Comparison of ENCODE assay signal across 25 cellular contexts in genomic region chr1:235319255-235319654, GRCh38. TPM values are rescaled to one million over a fixed set of nuclear protein-coding genes. Genes with fewer than 3 reads are reported as not detected.
A peak's percentile ranks its signal among the peaks of the same experiment; 100 is the strongest.
DNase-seq lines count a peak whose midpoint lies in the region; ATAC-seq lines count a peak whose summit lies in the region.
"Had no signal": no experiment of that assay in that cellular context is flagged by ENCODE, and none has a peak within 500 bp of the region (broad histone marks: within the 10 kb centered on the region; RNA-seq: fewer than 3 reads in every experiment).

No MANE protein-coding gene starts in this region.

- DNase-seq in stimulated activated naive CD8-positive, alpha-beta T cell treated with anti-CD3 and anti-CD28 coated beads, Interleukin-15, amount 100 ng/mL, for 72 hours: no peak
- peak; percentile 34 for DNase-seq in iris pigment epithelial cell (ENCODE audit: low read depth)
- no peak for DNase-seq in activated CD4-positive, CD25-positive, alpha-beta regulatory T cell treated with anti-CD3 and anti-CD28 coated beads, Interleukin-2, amount 50 U/mL, for 72 hours
- DNase-seq in activated gamma-delta T cell (lab: John Stamatoyannopoulos, UW): no peak
- DNase-seq: activated gamma-delta T cell treated with Interleukin-2 at 50 U/mL for 16 hours, anterior cingulate cortex, BE2C, Caco-2, DMS53, hippocampal formation, mucosa of descending colon, NCI-H1092, NCI-H1694, NCI-H748 treated with DMSO at 0.1 percent for 48 hours, ovary, Peyer's patch, retina, SHP77 treated with DMSO at 0.1 percent for 48 hours, small intestine, stomach had no signal

- no peaks in the 10 kb centered on the region for H3K9me3 Mint-ChIP-seq in stimulated activated naive CD8-positive, alpha-beta T cell treated with anti-CD3 and anti-CD28 coated beads, Interleukin-15, Interleukin-2, amounts not matched to agents 100 ng/mL and 50 ng/mL, for 24 hours
- no peaks in the 10 kb centered on the region for H3K9me3 Mint-ChIP-seq in stimulated activated naive CD8-positive, alpha-beta T cell treated with anti-CD3 and anti-CD28 coated beads, Interleukin-15, amount 100 ng/mL, for 72 hours
- H3K9me3 Mint-ChIP-seq in activated T-helper 17 cell treated with anti-CD3 and anti-CD28 coated beads, Interleukin-2, amount 50 U/mL, for 72 hours: no peaks in the 10 kb centered on the region
- H3K9me3 Mint-ChIP-seq: IgD-negative memory B cell had no signal

- H3K27ac Mint-ChIP-seq in stimulated activated naive CD8-positive, alpha-beta T cell treated with anti-CD3 and anti-CD28 coated beads, Interleukin-15, Interleukin-2, amounts not matched to agents 100 ng/mL and 50 ng/mL, for 24 hours: peak overlapping the region; percentile 74
- H3K27ac Mint-ChIP-seq in stimulated activated naive CD8-positive, alpha-beta T cell treated with anti-CD3 and anti-CD28 coated beads, Interleukin-15, amount 100 ng/mL, for 72 hours: no peak overlapping the region
- H3K27ac Mint-ChIP-seq in activated T-helper 17 cell treated with anti-CD3 and anti-CD28 coated beads, Interleukin-2, amount 50 U/mL, for 72 hours: peak overlapping the region; percentile 66
- H3K27ac Mint-ChIP-seq: IgD-negative memory B cell had no signal

- peaks cover 82% of the 10 kb centered on the region for H3K4me1 Mint-ChIP-seq in stimulated activated naive CD8-positive, alpha-beta T cell treated with anti-CD3 and anti-CD28 coated beads, Interleukin-15, Interleukin-2, amounts not matched to agents 100 ng/mL and 50 ng/mL, for 24 hours (ENCODE audit: low read depth)
- peaks cover 68% of the 10 kb centered on the region for H3K4me1 Mint-ChIP-seq in stimulated activated naive CD8-positive, alpha-beta T cell treated with anti-CD3 and anti-CD28 coated beads, Interleukin-15, amount 100 ng/mL, for 72 hours
- H3K4me1 Mint-ChIP-seq in activated T-helper 17 cell treated with anti-CD3 and anti-CD28 coated beads, Interleukin-2, amount 50 U/mL, for 72 hours: peaks cover 52% of the 10 kb centered on the region

- ATAC-seq in stimulated activated naive CD8-positive, alpha-beta T cell treated with anti-CD3 and anti-CD28 coated beads, Interleukin-15, amount 100 ng/mL, for 72 hours: no peak
- no peak for ATAC-seq in activated T-helper 17 cell treated with anti-CD3 and anti-CD28 coated beads, Interleukin-2, amount 50 U/mL, for 72 hours (replicated peaks)
- ATAC-seq in GM21825 (IDR thresholded peaks at IDR 0.05; ENCODE audit: unreplicated experiment): no peak
- ATAC-seq: HCT116, mucosa of descending colon had no signal

- no peak overlapping the region for H3K4me3 Mint-ChIP-seq in stimulated activated naive CD8-positive, alpha-beta T cell treated with anti-CD3 and anti-CD28 coated beads, Interleukin-15, Interleukin-2, amounts not matched to agents 100 ng/mL and 50 ng/mL, for 24 hours
- no peak overlapping the region for H3K4me3 Mint-ChIP-seq in stimulated activated naive CD8-positive, alpha-beta T cell treated with anti-CD3 and anti-CD28 coated beads, Interleukin-15, amount 100 ng/mL, for 72 hours
- peak overlapping the region; percentile 39 for H3K4me3 Mint-ChIP-seq in activated T-helper 17 cell treated with anti-CD3 and anti-CD28 coated beads, Interleukin-2, amount 50 U/mL, for 72 hours

- H3K27me3 Mint-ChIP-seq in stimulated activated naive CD8-positive, alpha-beta T cell treated with anti-CD3 and anti-CD28 coated beads, Interleukin-15, Interleukin-2, amounts not matched to agents 100 ng/mL and 50 ng/mL, for 24 hours: no peaks in the 10 kb centered on the region
- H3K27me3 Mint-ChIP-seq in stimulated activated naive CD8-positive, alpha-beta T cell treated with anti-CD3 and anti-CD28 coated beads, Interleukin-15, amount 100 ng/mL, for 72 hours: no peaks in the 10 kb centered on the region
- no peaks in the 10 kb centered on the region for H3K27me3 Mint-ChIP-seq in activated T-helper 17 cell treated with anti-CD3 and anti-CD28 coated beads, Interleukin-2, amount 50 U/mL, for 72 hours
- H3K27me3 Mint-ChIP-seq: IgD-negative memory B cell had no signal

- peaks cover 41% of the 10 kb centered on the region for H3K36me3 Mint-ChIP-seq in stimulated activated naive CD8-positive, alpha-beta T cell treated with anti-CD3 and anti-CD28 coated beads, Interleukin-15, Interleukin-2, amounts not matched to agents 100 ng/mL and 50 ng/mL, for 24 hours (ENCODE audit: low read depth)
- H3K36me3 Mint-ChIP-seq in activated T-helper 17 cell treated with anti-CD3 and anti-CD28 coated beads, Interleukin-2, amount 50 U/mL, for 72 hours (ENCODE audit: low read depth): peaks cover 72% of the 10 kb centered on the region
- H3K36me3 Mint-ChIP-seq: IgD-negative memory B cell had no signal

RNA-seq across cellular contexts. Expression of gene ARID4B, which starts 8.7 kb away (rescaled TPM):
- 10 to 100 TPM; 42.2 to 61.2 TPM for total RNA-seq in activated T-helper 17 cell treated with anti-CD3 and anti-CD28 coated beads, Interleukin-2, amount 50 U/mL, for 72 hours

RNA-seq across cellular contexts. Expression of gene GGPS1, which starts 9.1 kb away (rescaled TPM):
- total RNA-seq in activated T-helper 17 cell treated with anti-CD3 and anti-CD28 coated beads, Interleukin-2, amount 50 U/mL, for 72 hours: 10 to 100 TPM; 28.9 to 32.9 TPM

RNA-seq across cellular contexts. Expression of gene TBCE, which starts 48.0 kb away (rescaled TPM):
- total RNA-seq in activated T-helper 17 cell treated with anti-CD3 and anti-CD28 coated beads, Interleukin-2, amount 50 U/mL, for 72 hours: 10 to 100 TPM; 21.5 to 31.7 TPM

Comparison
In these comparisons a context has a peak if more than half of its experiments do, and no peak if none do; other contexts are left out.
1. H3K27ac Mint-ChIP-seq: peak in stimulated activated naive CD8-positive, alpha-beta T cell treated with anti-CD3 and anti-CD28 coated beads, Interleukin-15, Interleukin-2, amounts not matched to agents 100 ng/mL and 50 ng/mL, for 24 hours (single experiment) and activated T-helper 17 cell treated with anti-CD3 and anti-CD28 coated beads, Interleukin-2, amount 50 U/mL, for 72 hours (single experiment); none in stimulated activated naive CD8-positive, alpha-beta T cell treated with anti-CD3 and anti-CD28 coated beads, Interleukin-15, amount 100 ng/mL, for 72 hours (0 of 2).